32 cellular contexts compared by ENCODE assay signal in the genomic region with DNA sequence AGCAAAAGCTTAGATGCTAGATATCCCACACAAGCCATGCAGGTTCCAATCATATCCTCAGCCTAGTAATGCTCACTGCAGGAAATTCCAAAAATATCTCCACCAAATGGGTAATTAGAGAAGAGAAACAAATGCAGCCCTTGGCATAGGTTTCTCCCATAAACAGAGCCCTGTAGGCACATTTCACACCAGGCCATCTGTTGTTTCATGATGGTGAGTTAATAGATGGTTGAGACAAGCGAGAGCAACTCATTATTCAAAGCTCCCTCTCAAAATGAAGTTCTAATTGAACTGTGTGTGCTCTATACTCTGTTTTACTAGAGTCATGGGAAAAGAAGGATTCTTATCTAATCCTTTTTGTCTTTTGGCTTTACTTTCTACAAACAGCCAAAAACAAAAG.
A peak's percentile ranks its signal among the peaks of the same experiment; 100 is the strongest.
DNase-seq lines count a peak whose midpoint lies in the region; ATAC-seq and TF ChIP-seq lines count a peak whose summit lies in the region.
"Had no signal": no experiment of that assay in that cellular context is flagged by ENCODE, and none has a peak within 500 bp of the region (broad histone marks: within the 10 kb centered on the region; RNA-seq: fewer than 3 reads in every experiment).

No MANE protein-coding gene starts in this region.

- H3K9me2 ChIP-seq in hepatocyte (replicated peaks; ENCODE audit: insufficient read depth) = no peaks in the 10 kb centered on the region

- no peak for DNase-seq in mammary epithelial cell
- no peak for DNase-seq in MCF 10A (ENCODE audit: unreplicated experiment)
- peak; percentile 83 to 93 for DNase-seq in NCI-H446 (lab: John Stamatoyannopoulos, UW)
- DNase-seq in hepatocyte (ENCODE audit: low spot score) = no peak
- DNase-seq in superior temporal gyrus (ENCODE audit: extremely low spot score) = peak; percentile 38
- DNase-seq in left ventricle myocardium inferior = no peak
- DNase-seq: activated CD4-positive, alpha-beta T cell treated with anti-CD3 and anti-CD28 coated beads, Interleukin-2, amount 50 U/mL, for 4 hours; activated gamma-delta T cell treated with Interleukin-2 at 50 U/mL for 16 hours; activated naive CD8-positive, alpha-beta T cell treated with anti-CD3 and anti-CD28 coated beads, Interleukin-2, amount 10 ng/mL, durations not matched to agents 7 days and 5 days; activated T-cell treated with anti-CD3 and anti-CD28 coated beads, Interleukin-2, amount 50 U/mL, for 48 hours; AML-193; CD4-positive, alpha-beta memory T cell; colonic mucosa; effector CD8-positive, alpha-beta T cell; GDM1; naive B cell; NCI-H1105; NCI-H2029 treated with DMSO at 0.1 percent for 48 hours; NCI-H510A treated with DMSO at 0.1 percent for 48 hours; nucleus accumbens; PC-9; psoas muscle; stimulated activated CD4-positive, alpha-beta T cell treated with anti-CD3 and anti-CD28 coated beads, Interleukin-4, amount 100 ng/mL, for 24 hours; T-helper 17 cell had no signal

- no peak overlapping the region for H3K4me3 Mint-ChIP-seq in MCF 10A (ENCODE audit: unreplicated experiment)
- H3K4me3 Mint-ChIP-seq: activated naive CD8-positive, alpha-beta T cell treated with anti-CD3 and anti-CD28 coated beads, Interleukin-2, amount 10 ng/mL, durations not matched to agents 7 days and 5 days; CD4-positive, alpha-beta memory T cell; naive B cell; T-helper 17 cell had no signal

- no peak overlapping the region for H3K27ac Mint-ChIP-seq in MCF 10A (ENCODE audit: low read depth, unreplicated experiment)
- H3K27ac Mint-ChIP-seq: activated naive CD8-positive, alpha-beta T cell treated with anti-CD3 and anti-CD28 coated beads, Interleukin-2, amount 10 ng/mL, durations not matched to agents 7 days and 5 days; CD4-positive, alpha-beta memory T cell; naive B cell; T-helper 17 cell had no signal

- peaks cover 10% of the 10 kb centered on the region for H3K4me1 Mint-ChIP-seq in MCF 10A (ENCODE audit: insufficient read depth, unreplicated experiment)
- H3K4me1 Mint-ChIP-seq: activated naive CD8-positive, alpha-beta T cell treated with anti-CD3 and anti-CD28 coated beads, Interleukin-2, amount 10 ng/mL, durations not matched to agents 7 days and 5 days; CD4-positive, alpha-beta memory T cell; naive B cell; T-helper 17 cell had no signal

- CTCF ChIA-PET in mammary epithelial cell (lab: Charles Lee; ENCODE audit: low non-redundant PET) = no interaction called here
- CTCF ChIA-PET in MCF 10A (lab: Yijun Ruan, JAX) = interaction anchor here (0.7 to 3.5 kb wide), 3 partner anchors 10 to 141 kb away, joined by 3 to 13 read pairs (median 4); no protein-coding TSS in a partner anchor

- POLR2A ChIA-PET in MCF 10A (lab: Yijun Ruan, JAX) = interaction anchor here (1.1 kb wide), 1 partner anchor 17 kb away, joined by 4 read pairs; no protein-coding TSS in a partner anchor

- TF ChIP-seq CTCF in mammary epithelial cell (conservative IDR thresholded peaks at IDR 0.05 in 1 of 2, IDR thresholded peaks at IDR 0.05 in 1 of 2; ENCODE audit: extremely low read depth in 1 of 2, insufficient read depth in 1 of 2, low read depth in 1 of 2, low read length in 2 of 2) (no peak), MCF 10A (IDR thresholded peaks at IDR 0.05; ENCODE audit: unreplicated experiment) (no peak), hepatocyte (IDR thresholded peaks at IDR 0.05; ENCODE audit: poor library complexity) (no peak), left ventricle myocardium inferior (IDR thresholded peaks at IDR 0.05; ENCODE audit: borderline replicate concordance) (no peak)

- H3K4me1 ChIP-seq in mammary epithelial cell (ENCODE audit: insufficient read depth, low read length) (peaks cover 14% of the 10 kb centered on the region), hepatocyte (ENCODE audit: insufficient read depth) (no peaks in the 10 kb centered on the region), left ventricle myocardium inferior (no peaks in the 10 kb centered on the region)
- H3K4me1 ChIP-seq: A549, ascending aorta, colonic mucosa, psoas muscle, tibial nerve had no signal

- BruUV-seq in mammary epithelial cell (replicated peaks; lab: Mats Ljungman, UMichigan) (no TSS peak), MCF 10A (replicated peaks; lab: Mats Ljungman, UMichigan) (no TSS peak)

- dilution Hi-C loops in mammary epithelial cell (cut with HindIII; ENCODE audit: low sequenced_read_pairs) = no loop called here

- ATAC-seq in HG03354 (IDR thresholded peaks at IDR 0.05; ENCODE audit: poor library complexity, severe bottlenecking, unreplicated experiment) (no peak), HG02763 (IDR thresholded peaks at IDR 0.05; ENCODE audit: unreplicated experiment) (no peak)
- ATAC-seq: A549; activated CD4-positive, CD25-positive, alpha-beta regulatory T cell treated with anti-CD3 and anti-CD28 coated beads, Interleukin-2, amount 50 U/mL, for 24 hours; left lobe of liver; psoas muscle; SK-N-SH treated with all-trans-retinoic acid at 6 μM for 48 hours; T-helper 17 cell had no signal

- H3K9me3 ChIP-seq in mammary epithelial cell (replicated peaks; ENCODE audit: insufficient read depth, low read length) = no peaks in the 10 kb centered on the region
- no peaks in the 10 kb centered on the region for H3K9me3 ChIP-seq in hepatocyte (ENCODE audit: low read depth)
- no peaks in the 10 kb centered on the region for H3K9me3 ChIP-seq in left ventricle myocardium inferior (replicated peaks)
- H3K9me3 ChIP-seq: A549, ascending aorta, colonic mucosa, psoas muscle, tibial nerve had no signal

- in situ Hi-C loops in mammary epithelial cell (cut with MboI; ENCODE audit: low sequenced_read_pairs in 2 of 2) = no loop called here

- no peaks in the 10 kb centered on the region for H4K20me1 ChIP-seq in mammary epithelial cell (ENCODE audit: insufficient read depth, low read length)
- no peaks in the 10 kb centered on the region for H4K20me1 ChIP-seq in hepatocyte (ENCODE audit: insufficient read depth, poor library complexity, severe bottlenecking)

- H3K36me3 ChIP-seq in mammary epithelial cell (ENCODE audit: insufficient read depth, low read length) (no peaks in the 10 kb centered on the region), hepatocyte (replicated peaks; ENCODE audit: insufficient read depth, low read depth) (no peaks in the 10 kb centered on the region), left ventricle myocardium inferior (no peaks in the 10 kb centered on the region)
- H3K36me3 ChIP-seq: ascending aorta, colonic mucosa, tibial nerve had no signal

- H3K4me2 ChIP-seq in mammary epithelial cell (ENCODE audit: insufficient read depth, low read depth, low read length) = no peak overlapping the region
- H3K4me2 ChIP-seq in hepatocyte = no peak overlapping the region
- H3K4me2 ChIP-seq: A549, PC-9 had no signal

- H3K79me2 ChIP-seq in mammary epithelial cell (ENCODE audit: insufficient read depth, low read length) = no peaks in the 10 kb centered on the region
- H3K79me2 ChIP-seq in hepatocyte = no peaks in the 10 kb centered on the region

- H3K4me3 ChIP-seq in mammary epithelial cell (replicated peaks in 1 of 3; ENCODE audit: insufficient read depth in 1 of 3, low read depth in 2 of 3, low read length in 3 of 3) (no peak overlapping the region), hepatocyte (no peak overlapping the region), left ventricle myocardium inferior (no peak overlapping the region)
- H3K4me3 ChIP-seq: A549, ascending aorta, colonic mucosa, PC-9, psoas muscle, tibial nerve had no signal

- 83% methylated on average over 1 of the region's 1 CpG for WGBS in mammary epithelial cell (ENCODE audit: low coverage, missing lambda C conversion rate)
- 37% methylated on average over 1 of the region's 1 CpG for WGBS in hepatocyte (ENCODE audit: low lambda C conversion rate, missing lambda C conversion rate)

- no peaks in the 10 kb centered on the region for H3K27me3 ChIP-seq in mammary epithelial cell (ENCODE audit: insufficient read depth, low read length)
- H3K27me3 ChIP-seq in hepatocyte = no peaks in the 10 kb centered on the region
- no peaks in the 10 kb centered on the region for H3K27me3 ChIP-seq in left ventricle myocardium inferior (ENCODE audit: low read depth)
- H3K27me3 ChIP-seq: ascending aorta, colonic mucosa, tibial nerve had no signal

- H3K36me3 Mint-ChIP-seq in MCF 10A (ENCODE audit: insufficient read depth, unreplicated experiment) = no peaks in the 10 kb centered on the region
- H3K36me3 Mint-ChIP-seq: activated naive CD8-positive, alpha-beta T cell treated with anti-CD3 and anti-CD28 coated beads, Interleukin-2, amount 10 ng/mL, durations not matched to agents 7 days and 5 days; CD4-positive, alpha-beta memory T cell; naive B cell had no signal

- peaks cover 8% of the 10 kb centered on the region for H3K9me3 Mint-ChIP-seq in MCF 10A (ENCODE audit: unreplicated experiment)
- H3K9me3 Mint-ChIP-seq: activated naive CD8-positive, alpha-beta T cell treated with anti-CD3 and anti-CD28 coated beads, Interleukin-2, amount 10 ng/mL, durations not matched to agents 7 days and 5 days had no signal

- no peak overlapping the region for H3K27ac ChIP-seq in mammary epithelial cell (ENCODE audit: insufficient read depth, low read depth, low read length)
- H3K27ac ChIP-seq in hepatocyte = no peak overlapping the region
- no peak overlapping the region for H3K27ac ChIP-seq in left ventricle myocardium inferior (replicated peaks)
- H3K27ac ChIP-seq: A549, ascending aorta, colonic mucosa, PC-9, psoas muscle, tibial nerve had no signal

- peak overlapping the region; percentile 20 for H2AFZ ChIP-seq in mammary epithelial cell (ENCODE audit: low read depth, low read length)
- H2AFZ ChIP-seq in hepatocyte = peak overlapping the region; percentile 25
- H2AFZ ChIP-seq: PC-9 had no signal

- no peaks in the 10 kb centered on the region for H3K27me3 Mint-ChIP-seq in MCF 10A (ENCODE audit: insufficient read depth, unreplicated experiment)
- H3K27me3 Mint-ChIP-seq: activated naive CD8-positive, alpha-beta T cell treated with anti-CD3 and anti-CD28 coated beads, Interleukin-2, amount 10 ng/mL, durations not matched to agents 7 days and 5 days; naive B cell; T-helper 17 cell had no signal

- intact Hi-C loops in mammary epithelial cell (cut with micrococcal nuclease) (no loop called here), MCF 10A (cut with micrococcal nuclease) (no loop called here), left ventricle myocardium inferior (cut with micrococcal nuclease) (no loop called here)

- H3K9ac ChIP-seq in mammary epithelial cell (ENCODE audit: insufficient read depth, low read length) = no peak overlapping the region

Comparison
In these comparisons a context has a peak if more than half of its experiments do, and no peak if none do; other contexts are left out.
1. DNase-seq: peak in NCI-H446 (2 of 2) and superior temporal gyrus (single experiment); none in mammary epithelial cell (single experiment), MCF 10A (single experiment), hepatocyte (single experiment) and left ventricle myocardium inferior (single experiment).